6 cellular contexts compared by ENCODE assay signal in genomic region chr10:97901381-97901780, GRCh38. TPM values are rescaled to one million over a fixed set of nuclear protein-coding genes. Genes with fewer than 3 reads are reported as not detected.
"Had no signal": no experiment of that assay in that cellular context is flagged by ENCODE, and none has a peak within 500 bp of the region (broad histone marks: within the 10 kb centered on the region; RNA-seq: fewer than 3 reads in every experiment).

No MANE protein-coding gene starts in this region.

- H3K9ac ChIP-seq: GM23248 had no signal

- FAIRE-seq: HTR-8/SVneo had no signal

- H3K9me3 Mint-ChIP-seq: H9 had no signal

- H3K27ac Mint-ChIP-seq: H9 had no signal

- H3K4me3 Mint-ChIP-seq: H9 had no signal

- H3K27ac ChIP-seq: GM23248 had no signal

- H3K4me3 ChIP-seq: GM23248 had no signal

- DNase-seq: GM23248, GOT3, H9, HCEC 1CT, IMR-90 had no signal

RNA-seq across cellular contexts. Expression of gene GOLGA7B, which starts 51.7 kb away (rescaled TPM):
- total RNA-seq: GM23248, IMR-90 had no signal
- polyA plus RNA-seq: GM23248, IMR-90 had no signal
